8 cellular contexts compared by ENCODE assay signal in the genomic region with DNA sequence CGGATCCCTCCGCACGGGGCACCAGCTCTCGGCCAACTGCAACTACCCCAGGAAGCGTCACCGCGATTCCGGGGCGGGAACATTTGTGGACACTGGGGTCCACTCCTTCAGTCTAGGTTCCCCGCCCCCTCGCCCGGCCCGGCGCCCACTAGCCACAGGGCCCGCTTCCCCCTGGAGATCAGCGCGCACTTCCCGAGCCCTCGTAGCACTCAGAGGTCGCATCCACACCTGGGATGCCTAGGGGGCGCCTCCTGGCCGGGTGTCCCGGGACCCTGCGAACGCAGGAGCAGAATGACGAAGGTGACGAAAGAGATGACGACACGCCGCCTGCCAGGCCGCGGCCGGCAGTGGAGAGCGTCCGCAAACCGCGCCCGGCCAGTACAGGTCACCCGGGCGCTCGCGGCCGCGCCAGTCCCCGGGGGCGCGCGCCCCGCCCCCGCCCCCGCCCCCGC. TPM values are rescaled to one million over a fixed set of nuclear protein-coding genes. Genes with fewer than 3 reads are reported as not detected.
DNase-seq lines count a peak whose midpoint lies in the region; ATAC-seq, FAIRE-seq and TF ChIP-seq lines count a peak whose summit lies in the region.

No MANE protein-coding gene starts in this region.

- H3K27ac ChIP-seq in right atrium auricular region (peak overlapping the region; percentile 92 to 94), psoas muscle (peak overlapping the region; percentile 94)

- peak overlapping the region; percentile 77 to 78 for H3K4me3 ChIP-seq in right atrium auricular region
- peak overlapping the region; percentile 70 for H3K4me3 ChIP-seq in psoas muscle

- H3K27me3 ChIP-seq in right atrium auricular region, result no peaks in the 10 kb centered on the region
- H3K27me3 ChIP-seq in psoas muscle (ENCODE audit: insufficient read depth in 3 of 3, low read length in 2 of 3), result no peaks in the 10 kb centered on the region

- intact Hi-C loops in psoas muscle (cut with DNase I), result loop anchor here (2.0 to 10.0 kb wide), 3 partner anchors 94 to 154 kb away; no protein-coding TSS in a partner anchor

- FAIRE-seq in urothelium cell line (lab: Jason Lieb, UNC), result peak; percentile 30

- in situ Hi-C loops in KBM-7 (cut with MboI; ENCODE audit: low pct_unique_long_range_greater_than_20kb, low sequenced_read_pairs), result no loop called here

- DNase-seq in ELR (ENCODE audit: low read depth), result peak; percentile 92
- peak; percentile 67 for DNase-seq in KBM-7
- DNase-seq in T-helper 1 cell, result peak; percentile 59 to 85 (median 69)
- DNase-seq in amniotic stem cell (lab: John Stamatoyannopoulos, UW), result peak; percentile 43
- peak; percentile 86 for DNase-seq in right atrium auricular region (ENCODE audit: low spot score)
- peak; percentile 88 to 90 for DNase-seq in psoas muscle
- peak; percentile 74 for DNase-seq in urothelium cell line (ENCODE audit: low spot score)

- TF ChIP-seq CTCF in right atrium auricular region (IDR thresholded peaks at IDR 0.05) (peak in 1 of 2 donors; percentile 28), psoas muscle (IDR thresholded peaks at IDR 0.05) (no peak)

- ATAC-seq in GM21737 (IDR thresholded peaks at IDR 0.05; ENCODE audit: unreplicated experiment) (peak; percentile 62), psoas muscle (peak; percentile 74 to 84 (median 81))

- H3K9me3 ChIP-seq in right atrium auricular region (no peaks in the 10 kb centered on the region), psoas muscle (no peaks in the 10 kb centered on the region)

- H3K4me1 ChIP-seq in right atrium auricular region, result peaks cover 0 to 26% of the 10 kb centered on the region in 2 donors
- peaks cover 36% of the 10 kb centered on the region for H3K4me1 ChIP-seq in psoas muscle

- H3K36me3 ChIP-seq in right atrium auricular region (no peaks in the 10 kb centered on the region), psoas muscle (ENCODE audit: insufficient read depth in 1 of 2, low read depth in 1 of 2) (no peaks in the 10 kb centered on the region)

- 0% methylated on average over 37 to 48 of the region's 52 CpGs for WGBS in psoas muscle, 3 donors

RNA-seq across cellular contexts. Expression of a gene that starts 0.3 kb away (rescaled TPM):
- total RNA-seq in right atrium auricular region (10 to 100 TPM; 28.6 to 62.6 TPM), psoas muscle (10 to 100 TPM in 2 of 4 donors, 1 to 10 TPM in 2; 4.8 to 24.6 (median 9.4) TPM)
- polyA plus RNA-seq in psoas muscle, result 1 to 10 TPM; 4.0 to 5.8 (median 4.8) TPM

Comparison
In these comparisons a context has a peak if more than half of its experiments do, and no peak if none do; other contexts are left out.
1. Peak in every context shown above with its lines: DNase-seq, ATAC-seq, H3K4me3 ChIP-seq and H3K27ac ChIP-seq.